9 cellular contexts compared by ENCODE assay signal in the genomic region with DNA sequence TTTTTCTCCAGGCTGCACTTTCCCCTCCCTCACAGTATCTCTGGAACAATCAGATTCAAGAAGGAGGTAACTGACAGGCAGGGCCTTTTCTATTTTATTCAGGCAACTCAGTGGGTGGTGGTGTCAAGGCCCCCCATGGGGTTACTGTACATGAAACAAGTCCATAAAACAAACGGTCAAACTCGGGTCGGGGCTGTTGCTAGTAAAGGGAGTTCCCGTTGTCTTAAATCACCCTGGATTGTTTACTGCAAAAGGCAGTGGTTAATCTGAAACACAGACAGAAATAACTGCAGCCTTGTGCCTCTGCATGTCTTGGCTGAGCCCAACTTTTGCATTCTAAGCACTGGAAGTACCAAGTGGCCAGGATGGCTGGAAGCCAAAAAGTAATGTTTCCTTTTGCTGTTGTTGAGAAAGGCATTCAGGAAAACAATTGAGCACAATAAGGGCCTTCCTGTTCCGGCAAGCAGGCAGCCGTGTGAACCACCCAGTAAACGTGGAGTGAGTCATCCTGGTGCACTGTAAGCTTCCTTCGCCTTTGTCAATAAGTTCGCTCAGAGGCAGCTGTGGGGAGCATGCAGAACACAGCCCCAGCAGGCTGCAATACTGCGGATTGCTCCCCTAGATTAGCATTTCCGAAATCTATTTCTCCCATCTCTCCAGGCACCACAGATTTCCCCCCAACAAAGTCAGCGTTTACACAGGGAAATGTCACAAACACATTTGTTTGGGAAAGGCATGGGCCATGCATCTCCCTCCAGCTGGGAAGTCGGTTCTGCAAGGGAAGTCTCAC.
DNase-seq lines count a peak whose midpoint lies in the region; ATAC-seq and TF ChIP-seq lines count a peak whose summit lies in the region.
"Had no signal": no experiment of that assay in that cellular context is flagged by ENCODE, and none has a peak within 500 bp of the region (broad histone marks: within the 10 kb centered on the region; RNA-seq: fewer than 3 reads in every experiment).

No MANE protein-coding gene starts in this region.

- H3K4me1 Mint-ChIP-seq in activated T-helper 1 cell treated with anti-CD3 and anti-CD28 coated beads, Interleukin-12 subunit alpha, Interleukin-12 subunit beta, Interleukin-2, Interleukin-4 antibody, amounts not matched to agents 30 ng/mL and 10 ng/mL and 1 ng/mL, durations not matched to agents 14 hours and 24 hours and 36 hours (ENCODE audit: low read depth) = peaks cover 63% of the 10 kb centered on the region

- peak; percentile 30 for DNase-seq in NCI-H2107 treated with DMSO at 0.1 percent for 48 hours (lab: John Stamatoyannopoulos, UW; ENCODE audit: unreplicated experiment)
- DNase-seq in NCI-H2107 (lab: John Stamatoyannopoulos, UW) = no peak
- peak; percentile 40 for DNase-seq in NCI-H748 treated with DMSO at 0.1 percent for 48 hours (lab: John Stamatoyannopoulos, UW)
- peak; percentile 60 for DNase-seq in activated T-helper 1 cell treated with anti-CD3 and anti-CD28 coated beads, Interleukin-12 subunit alpha, Interleukin-12 subunit beta, Interleukin-2, Interleukin-4 antibody, amounts not matched to agents 30 ng/mL and 10 ng/mL and 1 ng/mL, durations not matched to agents 14 hours and 24 hours and 36 hours (ENCODE audit: low spot score)
- peak; percentile 89 for DNase-seq in fibroblast of the conjunctiva (ENCODE audit: low read depth)
- DNase-seq in non-pigmented ciliary epithelial cell (ENCODE audit: low read depth) = peak; percentile 98
- DNase-seq in transverse colon = peak; percentile 82

- peak overlapping the region; percentile 95 for H3K27ac Mint-ChIP-seq in activated T-helper 1 cell treated with anti-CD3 and anti-CD28 coated beads, Interleukin-12 subunit alpha, Interleukin-12 subunit beta, Interleukin-2, Interleukin-4 antibody, amounts not matched to agents 30 ng/mL and 10 ng/mL and 1 ng/mL, durations not matched to agents 14 hours and 24 hours and 36 hours

- TF ChIP-seq EP300 in transverse colon (IDR thresholded peaks at IDR 0.05; ENCODE audit: low read depth) = peak; percentile 69

- in situ Hi-C loops in transverse colon (cut with MboI; ENCODE audit: low pct_ligation_motif_present in 1 of 4, low pct_unique_long_range_greater_than_20kb in 1 of 4, low sequenced_read_pairs in 3 of 4) = loop anchor here in 1 of 4 donors (25.0 kb wide), 1 partner anchor 137 kb away; the partner anchor contains the start of gene IRS1

- no peaks in the 10 kb centered on the region for H3K27me3 Mint-ChIP-seq in activated T-helper 1 cell treated with anti-CD3 and anti-CD28 coated beads, Interleukin-12 subunit alpha, Interleukin-12 subunit beta, Interleukin-2, Interleukin-4 antibody, amounts not matched to agents 30 ng/mL and 10 ng/mL and 1 ng/mL, durations not matched to agents 14 hours and 24 hours and 36 hours (ENCODE audit: insufficient read depth)

- no peak for TF ChIP-seq CTCF in transverse colon (IDR thresholded peaks at IDR 0.05)

- H3K36me3 Mint-ChIP-seq in activated T-helper 1 cell treated with anti-CD3 and anti-CD28 coated beads, Interleukin-12 subunit alpha, Interleukin-12 subunit beta, Interleukin-2, Interleukin-4 antibody, amounts not matched to agents 30 ng/mL and 10 ng/mL and 1 ng/mL, durations not matched to agents 14 hours and 24 hours and 36 hours (ENCODE audit: low read depth) = peaks cover 22% of the 10 kb centered on the region

- peaks cover 19% of the 10 kb centered on the region for H3K9me3 Mint-ChIP-seq in activated T-helper 1 cell treated with anti-CD3 and anti-CD28 coated beads, Interleukin-12 subunit alpha, Interleukin-12 subunit beta, Interleukin-2, Interleukin-4 antibody, amounts not matched to agents 30 ng/mL and 10 ng/mL and 1 ng/mL, durations not matched to agents 14 hours and 24 hours and 36 hours

- intact Hi-C loops in activated T-helper 1 cell treated with anti-CD3 and anti-CD28 coated beads, Interleukin-12 subunit alpha, Interleukin-12 subunit beta, Interleukin-2, Interleukin-4 antibody, amounts not matched to agents 30 ng/mL and 10 ng/mL and 1 ng/mL, durations not matched to agents 14 hours and 24 hours and 36 hours (cut with micrococcal nuclease) = loop anchor here (2.0 to 10.0 kb wide), 7 partner anchors 42 to 825 kb away; partner anchors contain the start of genes AGFG1, IRS1, MFF and RHBDD1
- intact Hi-C loops in transverse colon (cut with DNase I; ENCODE audit: low total_unique reads) = no loop called here

- H3K4me1 ChIP-seq in transverse colon = peaks cover 12 to 27% (median 17%) of the 10 kb centered on the region in 4 donors

- H3K9me3 ChIP-seq in transverse colon = no peaks in the 10 kb centered on the region
- H3K9me3 ChIP-seq: neutrophil had no signal

- WGBS in transverse colon (ENCODE audit: low coverage in 1 of 2), 2 donors = 0 to 6% methylated on average over 1 to 13 of the region's 13 CpGs

- no peaks in the 10 kb centered on the region for H3K27me3 ChIP-seq in transverse colon

- H3K4me3 Mint-ChIP-seq in activated T-helper 1 cell treated with anti-CD3 and anti-CD28 coated beads, Interleukin-12 subunit alpha, Interleukin-12 subunit beta, Interleukin-2, Interleukin-4 antibody, amounts not matched to agents 30 ng/mL and 10 ng/mL and 1 ng/mL, durations not matched to agents 14 hours and 24 hours and 36 hours = peak overlapping the region; percentile 59

- no peaks in the 10 kb centered on the region for H3K36me3 ChIP-seq in transverse colon
- H3K36me3 ChIP-seq: neutrophil had no signal

- peak overlapping the region; percentile 71 to 84 (median 79) for H3K27ac ChIP-seq in transverse colon
- H3K27ac ChIP-seq: neutrophil had no signal

- no peak for TF ChIP-seq POLR2A in transverse colon (IDR thresholded peaks at IDR 0.05)

- H3K4me3 ChIP-seq in transverse colon = no peak overlapping the region

- ATAC-seq in HG03060 (IDR thresholded peaks at IDR 0.05; ENCODE audit: low read depth, unreplicated experiment) = peak; percentile 86
